ENCODE assay signal across 1 cellular context in the genomic region with DNA sequence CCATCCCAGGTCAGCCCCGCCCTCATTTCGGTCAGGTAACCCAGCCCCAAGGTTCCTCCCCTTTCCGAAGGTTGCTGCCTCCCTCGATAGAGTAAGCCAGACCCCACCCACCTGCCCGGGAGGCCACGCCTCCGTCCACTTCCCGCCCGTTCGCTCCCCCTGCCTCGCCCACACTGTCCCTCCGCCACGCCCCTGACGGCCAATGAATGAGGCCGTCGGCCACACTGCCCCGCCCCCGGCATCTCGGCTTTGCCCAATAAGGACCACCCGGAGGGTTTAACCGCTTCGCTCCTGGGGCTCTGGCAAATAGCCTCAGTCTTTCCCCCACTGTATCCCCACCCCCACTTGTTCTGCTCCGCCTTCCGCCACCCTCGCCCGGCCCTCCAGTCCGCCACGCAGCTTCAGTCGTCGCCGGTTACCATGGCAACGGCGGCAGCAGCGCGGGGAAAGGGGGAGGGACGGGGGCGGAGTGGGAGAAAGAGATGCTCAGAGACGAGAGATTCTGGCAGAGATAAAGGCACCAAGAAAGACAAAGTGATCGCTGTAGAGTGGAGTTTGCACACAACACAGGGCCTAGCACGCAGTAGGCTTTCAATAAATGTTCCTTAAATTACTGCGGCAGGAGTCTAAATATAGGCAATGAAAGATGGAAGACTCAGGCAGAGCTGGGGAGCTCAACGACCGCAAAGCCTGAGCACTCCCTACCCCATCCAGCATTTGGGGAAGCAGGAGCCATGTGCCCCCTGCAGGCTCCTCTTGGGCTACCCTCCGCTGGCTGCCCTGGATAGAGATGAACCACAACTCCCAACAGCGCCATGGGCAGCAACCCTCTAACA.
A peak's percentile ranks its signal among the peaks of the same experiment; 100 is the strongest.
TF ChIP-seq lines count a peak whose summit lies in the region.

No MANE protein-coding gene starts in this region.

TF ChIP-seq in H1, 55 proteins besides CTCF, POLR2A, EP300 and RAD21:
- TF ChIP-seq MAX (IDR thresholded peaks at IDR 0.05), result peak; percentile 65
- TF ChIP-seq RNF2 (IDR thresholded peaks at IDR 0.05; ENCODE audit: borderline replicate concordance, low read depth, low read length, missing control alignments, poor library complexity, severe bottlenecking), result no peak
- TF ChIP-seq YY1 (IDR thresholded peaks at IDR 0.05; ENCODE audit: low read depth, low read length), result peak; percentile 73; the same call in 1 of the 2 replicates
- TF ChIP-seq KDM4A (IDR thresholded peaks at IDR 0.05; ENCODE audit: low read depth, low read length, severe bottlenecking), result no peak
- peak; percentile 59; the same call in 1 of the 2 replicates for TF ChIP-seq CREB1 (IDR thresholded peaks at IDR 0.05)
- no peak for TF ChIP-seq TAF7 (optimal IDR thresholded peaks at IDR 0.05; ENCODE audit: borderline replicate concordance, low read depth, low read length)
- TF ChIP-seq USF2 (IDR thresholded peaks at IDR 0.05; ENCODE audit: low read length), result no peak
- TF ChIP-seq MAFK (IDR thresholded peaks at IDR 0.05; ENCODE audit: low read depth, low read length), result no peak
- no peak for TF ChIP-seq SIRT6 (IDR thresholded peaks at IDR 0.05; ENCODE audit: low read length)
- TF ChIP-seq CHD2 (IDR thresholded peaks at IDR 0.05; ENCODE audit: low read length), result 0 out of 2 replicates have a peak, but pooled peaks have one; percentile 38
- TF ChIP-seq CHD1 (IDR thresholded peaks at IDR 0.05; ENCODE audit: low read depth, low read length), result no peak
- no peak for TF ChIP-seq HDAC6 (IDR thresholded peaks at IDR 0.05; ENCODE audit: low read depth, low read length)
- 0 out of 2 replicates have a peak, but pooled peaks have one; percentile 37 for TF ChIP-seq ATF3 (IDR thresholded peaks at IDR 0.05; ENCODE audit: insufficient read depth, low read depth, low read length)
- no peak for TF ChIP-seq CBX5 (IDR thresholded peaks at IDR 0.05; ENCODE audit: low read depth, low read length)
- no peak for TF ChIP-seq TAF1 (IDR thresholded peaks at IDR 0.05; ENCODE audit: low read depth, low read length)
- peak; percentile 4 for TF ChIP-seq TEAD4 (IDR thresholded peaks at IDR 0.05; ENCODE audit: low read depth, low read length)
- TF ChIP-seq JUND (IDR thresholded peaks at IDR 0.05; ENCODE audit: low read length), result no peak
- TF ChIP-seq SRF (IDR thresholded peaks at IDR 0.05; ENCODE audit: low read depth, low read length), result no peak
- TF ChIP-seq GTF2F1 (IDR thresholded peaks at IDR 0.05; ENCODE audit: borderline replicate concordance, low read depth, low read length), result no peak
- no peak for TF ChIP-seq CBX8 (IDR thresholded peaks at IDR 0.05; ENCODE audit: borderline replicate concordance, low read depth, low read length)
- TF ChIP-seq CTBP2 (IDR thresholded peaks at IDR 0.05; ENCODE audit: borderline replicate concordance, insufficient read depth, insufficient read length, low read length), result peak; percentile 45
- peak; percentile 55 to 94; a peak in 1 of 4 replicates for TF ChIP-seq SIN3A (conservative IDR thresholded peaks at IDR 0.05 in 1 of 2, IDR thresholded peaks at IDR 0.05 in 1 of 2; ENCODE audit: low read depth in 1 of 2, low read length in 2 of 2)
- no peak for TF ChIP-seq GABPA (IDR thresholded peaks at IDR 0.05; ENCODE audit: borderline replicate concordance, insufficient read depth, low read length)
- peak; percentile 67 for TF ChIP-seq NANOG (IDR thresholded peaks at IDR 0.05; ENCODE audit: insufficient read depth, low read depth, low read length, poor library complexity, severe bottlenecking)
- TF ChIP-seq ASH2L (IDR thresholded peaks at IDR 0.05; ENCODE audit: low read length), result peak; percentile 24
- peak; percentile 53; the same call in 1 of the 2 replicates for TF ChIP-seq EGR1 (IDR thresholded peaks at IDR 0.05; ENCODE audit: borderline replicate concordance, low read depth, low read length)
- no peak for TF ChIP-seq KDM1A (IDR thresholded peaks at IDR 0.05; ENCODE audit: borderline replicate concordance, low read length)
- no peak for TF ChIP-seq PHF8 (conservative IDR thresholded peaks at IDR 0.05; ENCODE audit: low read depth, low read length)
- TF ChIP-seq SP1 (IDR thresholded peaks at IDR 0.05; ENCODE audit: low read depth, low read length), result peak; percentile 83; the same call in 1 of the 2 replicates
- no peak for TF ChIP-seq SIX5 (IDR thresholded peaks at IDR 0.05; ENCODE audit: low read depth, low read length)
- peak; percentile 82 for TF ChIP-seq RFX5 (IDR thresholded peaks at IDR 0.05; ENCODE audit: borderline replicate concordance, low read depth, low read length)
- TF ChIP-seq HDAC2 (IDR thresholded peaks at IDR 0.05; ENCODE audit: borderline replicate concordance in 1 of 2, low read depth in 2 of 2, low read length in 2 of 2), result no peak; a peak in 1 of 4 replicates
- peak; percentile 24 for TF ChIP-seq SAP30 (IDR thresholded peaks at IDR 0.05; ENCODE audit: insufficient read depth, insufficient replicate concordance, low read length)
- peak; percentile 84 for TF ChIP-seq CEBPB (IDR thresholded peaks at IDR 0.05; ENCODE audit: low read depth, low read length)
- TF ChIP-seq FOSL1 (IDR thresholded peaks at IDR 0.05; ENCODE audit: insufficient read depth, low read depth, low read length), result no peak
- TF ChIP-seq TBP (IDR thresholded peaks at IDR 0.05; ENCODE audit: low read depth, low read length), result no peak
- no peak for TF ChIP-seq POLR2AphosphoS5 (IDR thresholded peaks at IDR 0.05; ENCODE audit: low read depth, low read length)
- peak; percentile 75; the same call in 1 of the 2 replicates for TF ChIP-seq SP4 (IDR thresholded peaks at IDR 0.05; ENCODE audit: low read length)
